8 cellular contexts compared by ENCODE assay signal in the genomic region with DNA sequence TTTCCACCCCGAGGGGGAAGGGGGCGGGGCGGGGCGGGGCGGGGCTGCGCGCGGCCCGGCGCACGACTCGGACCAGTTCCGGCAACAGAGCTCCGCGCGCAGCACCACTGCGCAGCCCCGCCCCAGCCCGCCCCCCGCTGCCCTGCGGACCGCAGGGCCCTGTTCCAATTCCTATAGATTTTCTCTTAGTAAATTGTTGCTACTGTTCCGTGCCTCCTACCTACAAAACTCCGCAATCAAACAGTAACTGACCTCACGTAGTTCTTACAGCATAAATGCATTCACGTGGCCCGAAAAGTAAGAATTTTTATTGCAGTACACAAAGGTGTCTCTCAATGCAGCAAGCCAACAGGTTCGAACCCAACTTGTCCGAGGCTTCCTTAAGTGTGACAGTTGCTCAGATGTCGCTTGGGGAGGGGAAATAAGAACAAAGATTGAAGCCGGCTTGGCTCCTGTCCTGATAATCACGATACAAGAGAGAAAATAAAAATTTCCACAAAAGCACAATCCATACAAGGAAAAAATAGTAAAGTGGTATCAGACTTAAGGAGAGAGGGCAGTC. TPM values are rescaled to one million over a fixed set of nuclear protein-coding genes. Genes with fewer than 3 reads are reported as not detected.
DNase-seq lines count a peak whose midpoint lies in the region; ATAC-seq and TF ChIP-seq lines count a peak whose summit lies in the region.

No MANE protein-coding gene starts in this region.

- H3K4me1 ChIP-seq in CD4-positive, CD25-positive, alpha-beta regulatory T cell (ENCODE audit: control insufficient read depth, insufficient read depth, low read length, poor library complexity, severe bottlenecking) = peaks cover 40% of the 10 kb centered on the region

- H3K4me3 Mint-ChIP-seq in CD4-positive, CD25-positive, alpha-beta regulatory T cell = peak overlapping the region; percentile 91 to 94 (median 93)

- H3K9me3 ChIP-seq in CD4-positive, CD25-positive, alpha-beta regulatory T cell (ENCODE audit: control insufficient read depth in 2 of 2, low read length in 2 of 2) = no peaks in the 10 kb centered on the region

- H3K27ac ChIP-seq in CD4-positive, CD25-positive, alpha-beta regulatory T cell (ENCODE audit: insufficient read depth, low read length, poor library complexity, severe bottlenecking) = peak overlapping the region; percentile 99

- peak; percentile 73 to 77 for ATAC-seq in CD4-positive, CD25-positive, alpha-beta regulatory T cell (ENCODE audit: low read depth in 2 of 2)
- ATAC-seq in GM18867 (IDR thresholded peaks at IDR 0.05; ENCODE audit: unreplicated experiment) (peak; percentile 68), HG03025 (IDR thresholded peaks at IDR 0.05; ENCODE audit: low FRiP score, unreplicated experiment) (peak; percentile 65), omental fat pad (ENCODE audit: low FRiP score) (peak; percentile 85)
- ATAC-seq in activated naive CD4-positive, alpha-beta T cell treated with anti-CD3 and anti-CD28 coated beads, Interleukin-2, amount 50 U/mL, for 72 hours = peak; percentile 80 to 81

- peaks cover 25 to 48% (median 34%) of the 10 kb centered on the region in 4 donors for H3K4me1 Mint-ChIP-seq in CD4-positive, CD25-positive, alpha-beta regulatory T cell

- TF ChIP-seq CTCF in omental fat pad (IDR thresholded peaks at IDR 0.05) = no peak

- H3K36me3 Mint-ChIP-seq in CD4-positive, CD25-positive, alpha-beta regulatory T cell = peaks cover 3% of the 10 kb centered on the region
- peaks cover 7 to 8% of the 10 kb centered on the region in 2 donors for H3K36me3 Mint-ChIP-seq in activated naive CD4-positive, alpha-beta T cell treated with anti-CD3 and anti-CD28 coated beads, Interleukin-2, amount 50 U/mL, for 72 hours

- DNase-seq in CD4-positive, CD25-positive, alpha-beta regulatory T cell = peak in 1 of 3 donors; percentile 85
- DNase-seq in NCI-H446 treated with DMSO at 0.1 percent for 48 hours (lab: John Stamatoyannopoulos, UW) (peak; percentile 73), globus pallidus (ENCODE audit: low spot score) (peak; percentile 74), omental fat pad (ENCODE audit: low spot score) (no peak), NCI-H187 treated with DMSO at 0.1 percent for 48 hours (lab: John Stamatoyannopoulos, UW) (no peak)
- no peak for DNase-seq in activated naive CD4-positive, alpha-beta T cell treated with anti-CD3 and anti-CD28 coated beads, Interleukin-2, amount 50 U/mL, for 72 hours (ENCODE audit: low spot score in 2 of 2)

- no peaks in the 10 kb centered on the region for H3K9me3 Mint-ChIP-seq in CD4-positive, CD25-positive, alpha-beta regulatory T cell
- H3K9me3 Mint-ChIP-seq in activated naive CD4-positive, alpha-beta T cell treated with anti-CD3 and anti-CD28 coated beads, Interleukin-2, amount 50 U/mL, for 72 hours = peaks cover 0 to 4% of the 10 kb centered on the region in 2 donors

- H3K27me3 ChIP-seq in CD4-positive, CD25-positive, alpha-beta regulatory T cell (ENCODE audit: control insufficient read depth, insufficient read depth, low read length) = no peaks in the 10 kb centered on the region

- H3K4me3 ChIP-seq in CD4-positive, CD25-positive, alpha-beta regulatory T cell (ENCODE audit: low read depth, low read length) = peak overlapping the region; percentile 76

- H3K27ac Mint-ChIP-seq in CD4-positive, CD25-positive, alpha-beta regulatory T cell = peak overlapping the region; percentile 96 to 98 (median 97)
- peak overlapping the region; percentile 87 to 96 for H3K27ac Mint-ChIP-seq in activated naive CD4-positive, alpha-beta T cell treated with anti-CD3 and anti-CD28 coated beads, Interleukin-2, amount 50 U/mL, for 72 hours

- peaks cover 8% of the 10 kb centered on the region for H3K36me3 ChIP-seq in CD4-positive, CD25-positive, alpha-beta regulatory T cell (ENCODE audit: control insufficient read depth, insufficient read depth, low read length)

- H3K27me3 Mint-ChIP-seq in CD4-positive, CD25-positive, alpha-beta regulatory T cell = peaks cover 5% of the 10 kb centered on the region

RNA-seq across cellular contexts. Expression of a gene that starts 1.2 kb away (rescaled TPM):
- 103 TPM for total RNA-seq in CD4-positive, CD25-positive, alpha-beta regulatory T cell
- polyA plus RNA-seq in CD4-positive, CD25-positive, alpha-beta regulatory T cell = 10 to 100 TPM; 16.0 to 22.8 (median 19.2) TPM
- 10 to 100 TPM; 31.6 to 35.8 TPM for total RNA-seq in activated naive CD4-positive, alpha-beta T cell treated with anti-CD3 and anti-CD28 coated beads, Interleukin-2, amount 50 U/mL, for 72 hours
- total RNA-seq in omental fat pad = 10 to 100 TPM; 19.9 to 37.8 (median 23.2) TPM

Comparison
In these comparisons a context has a peak if more than half of its experiments do, and no peak if none do; other contexts are left out.
1. DNase-seq: peak in NCI-H446 treated with DMSO at 0.1 percent for 48 hours (single experiment) and globus pallidus (single experiment); none in activated naive CD4-positive, alpha-beta T cell treated with anti-CD3 and anti-CD28 coated beads, Interleukin-2, amount 50 U/mL, for 72 hours (0 of 2), omental fat pad (single experiment) and NCI-H187 treated with DMSO at 0.1 percent for 48 hours (single experiment).
2. Peak in every context shown above with its lines, with median percentiles within 50 percentile points of each other: ATAC-seq.